In the genomic region with DNA sequence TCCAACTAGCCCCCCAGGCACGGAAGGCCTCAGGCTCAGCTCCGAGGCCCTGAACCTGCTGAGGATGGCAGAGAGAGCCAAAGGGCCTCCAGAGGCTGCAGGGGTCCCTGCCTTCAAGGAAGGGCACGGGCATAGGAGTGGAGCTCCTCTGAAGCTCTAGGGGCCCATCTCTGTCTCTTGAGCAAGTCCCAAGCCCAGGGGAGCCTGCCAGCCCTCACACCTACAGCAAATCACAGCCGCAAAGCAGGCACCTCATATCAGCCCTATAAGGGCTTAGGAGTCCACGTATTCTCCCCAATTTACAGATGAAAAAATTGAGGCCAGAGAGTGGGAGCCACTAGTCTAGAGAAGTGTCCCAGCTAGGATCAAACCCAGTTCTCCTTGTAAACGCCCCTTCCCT, we compare ENCODE assay signal across 25 cellular contexts. TPM values are rescaled to one million over a fixed set of nuclear protein-coding genes. Genes with fewer than 3 reads are reported as not detected.
A peak's percentile ranks its signal among the peaks of the same experiment; 100 is the strongest.
DNase-seq lines count a peak whose midpoint lies in the region; ATAC-seq and TF ChIP-seq lines count a peak whose summit lies in the region.
"Had no signal": no experiment of that assay in that cellular context is flagged by ENCODE, and none has a peak within 500 bp of the region (broad histone marks: within the 10 kb centered on the region; RNA-seq: fewer than 3 reads in every experiment).

No MANE protein-coding gene starts in this region.

- ATAC-seq in activated naive CD8-positive, alpha-beta T cell treated with anti-CD3 and anti-CD28 coated beads, Interleukin-2, amount 50 U/mL, for 24 hours = no peak
- no peak for ATAC-seq in activated CD8-positive, alpha-beta T cell treated with anti-CD3 and anti-CD28 coated beads, Interleukin-2, amount 10 ng/mL, durations not matched to agents 7 days and 5 days
- ATAC-seq in mucosa of descending colon (no peak), HG03460 (IDR thresholded peaks at IDR 0.05; ENCODE audit: unreplicated experiment) (no peak)
- ATAC-seq: activated CD8-positive, alpha-beta memory T cell treated with anti-CD3 and anti-CD28 coated beads, Interleukin-2, amount 10 ng/mL, durations not matched to agents 7 days and 5 days; HCT116; left lung; Panc1 had no signal

- no peaks in the 10 kb centered on the region for H3K27me3 ChIP-seq in Peyer's patch
- H3K27me3 ChIP-seq: BE2C, left lung, ovary, tibial nerve had no signal

- peaks cover 2% of the 10 kb centered on the region for H3K36me3 Mint-ChIP-seq in activated naive CD8-positive, alpha-beta T cell
- H3K36me3 Mint-ChIP-seq in activated naive CD8-positive, alpha-beta T cell treated with anti-CD3 and anti-CD28 coated beads, Interleukin-2, amount 50 U/mL, for 24 hours (ENCODE audit: low read depth) = peaks cover 52% of the 10 kb centered on the region
- H3K36me3 Mint-ChIP-seq in activated CD8-positive, alpha-beta T cell treated with anti-CD3 and anti-CD28 coated beads, Interleukin-2, amount 10 ng/mL, durations not matched to agents 7 days and 5 days (ENCODE audit: low read depth) = peaks cover 85% of the 10 kb centered on the region

- peak overlapping the region; percentile 41 for H3K27ac Mint-ChIP-seq in activated naive CD8-positive, alpha-beta T cell
- H3K27ac Mint-ChIP-seq in activated naive CD8-positive, alpha-beta T cell treated with anti-CD3 and anti-CD28 coated beads, Interleukin-2, amount 50 U/mL, for 24 hours = no peak overlapping the region
- H3K27ac Mint-ChIP-seq in activated CD8-positive, alpha-beta T cell treated with anti-CD3 and anti-CD28 coated beads, Interleukin-2, amount 10 ng/mL, durations not matched to agents 7 days and 5 days = peak overlapping the region; percentile 49

- H3K27ac ChIP-seq in Peyer's patch = no peak overlapping the region
- H3K27ac ChIP-seq: ovary, SJSA1, tibial nerve had no signal

- TF ChIP-seq CTCF in mucosa of descending colon (IDR thresholded peaks at IDR 0.05) (no peak), Peyer's patch (IDR thresholded peaks at IDR 0.05) (no peak)

- no peaks in the 10 kb centered on the region for H3K4me1 ChIP-seq in mucosa of descending colon (ENCODE audit: low read depth)
- H3K4me1 ChIP-seq in Peyer's patch = peaks cover 0 to 28% (median 4%) of the 10 kb centered on the region in 4 donors
- H3K4me1 ChIP-seq: BE2C, SJSA1 had no signal

- H3K36me3 ChIP-seq in mucosa of descending colon (ENCODE audit: low read depth) (no peaks in the 10 kb centered on the region), Peyer's patch (no peaks in the 10 kb centered on the region)
- H3K36me3 ChIP-seq: BE2C, left lung, ovary, SJSA1, tibial nerve had no signal

- H3K4me1 Mint-ChIP-seq in activated naive CD8-positive, alpha-beta T cell (ENCODE audit: low read depth) = peaks cover 77% of the 10 kb centered on the region
- H3K4me1 Mint-ChIP-seq in activated naive CD8-positive, alpha-beta T cell treated with anti-CD3 and anti-CD28 coated beads, Interleukin-2, amount 50 U/mL, for 24 hours = peaks cover 88% of the 10 kb centered on the region
- peaks cover 94% of the 10 kb centered on the region for H3K4me1 Mint-ChIP-seq in activated CD8-positive, alpha-beta T cell treated with anti-CD3 and anti-CD28 coated beads, Interleukin-2, amount 10 ng/mL, durations not matched to agents 7 days and 5 days (ENCODE audit: low read depth)

- intact Hi-C loops in mucosa of descending colon (cut with DNase I, micrococcal nuclease) = no loop called here

- no peaks in the 10 kb centered on the region for H3K9me3 Mint-ChIP-seq in activated naive CD8-positive, alpha-beta T cell (ENCODE audit: low read depth)
- H3K9me3 Mint-ChIP-seq in activated naive CD8-positive, alpha-beta T cell treated with anti-CD3 and anti-CD28 coated beads, Interleukin-2, amount 50 U/mL, for 24 hours = peaks cover 6% of the 10 kb centered on the region
- no peaks in the 10 kb centered on the region for H3K9me3 Mint-ChIP-seq in activated CD8-positive, alpha-beta T cell treated with anti-CD3 and anti-CD28 coated beads, Interleukin-2, amount 10 ng/mL, durations not matched to agents 7 days and 5 days (ENCODE audit: insufficient read depth)

- H3K27me3 Mint-ChIP-seq in activated naive CD8-positive, alpha-beta T cell = no peaks in the 10 kb centered on the region
- H3K27me3 Mint-ChIP-seq in activated naive CD8-positive, alpha-beta T cell treated with anti-CD3 and anti-CD28 coated beads, Interleukin-2, amount 50 U/mL, for 24 hours = peaks cover 2% of the 10 kb centered on the region
- H3K27me3 Mint-ChIP-seq in activated CD8-positive, alpha-beta T cell treated with anti-CD3 and anti-CD28 coated beads, Interleukin-2, amount 10 ng/mL, durations not matched to agents 7 days and 5 days (ENCODE audit: low read depth) = no peaks in the 10 kb centered on the region
- H3K27me3 Mint-ChIP-seq: activated CD8-positive, alpha-beta memory T cell treated with anti-CD3 and anti-CD28 coated beads, Interleukin-2, amount 10 ng/mL, durations not matched to agents 7 days and 5 days had no signal

- H3K4me3 ChIP-seq in mucosa of descending colon (no peak overlapping the region), Peyer's patch (no peak overlapping the region)
- H3K4me3 ChIP-seq: left lung, ovary, SJSA1, skin epidermis, tibial nerve had no signal

- POLR2A ChIA-PET in activated CD8-positive, alpha-beta T cell treated with anti-CD3 and anti-CD28 coated beads, Interleukin-2, amount 10 ng/mL, durations not matched to agents 7 days and 5 days (lab: Charles Lee) = no interaction called here

- H3K9me3 ChIP-seq in mucosa of descending colon (no peaks in the 10 kb centered on the region), Peyer's patch (no peaks in the 10 kb centered on the region)
- H3K9me3 ChIP-seq: BE2C, left lung, ovary, SJSA1, tibial nerve had no signal

- no peak for TF ChIP-seq POLR2A in Peyer's patch (IDR thresholded peaks at IDR 0.05)

- no peak for DNase-seq in activated naive CD8-positive, alpha-beta T cell treated with anti-CD3 and anti-CD28 coated beads, Interleukin-2, amount 50 U/mL, for 24 hours
- no peak for DNase-seq in activated CD8-positive, alpha-beta T cell treated with anti-CD3 and anti-CD28 coated beads, Interleukin-2, amount 10 ng/mL, durations not matched to agents 7 days and 5 days
- DNase-seq in mucosa of descending colon (peak in 2 of 3 donors; percentile 13 to 17), Peyer's patch (no peak), putamen (ENCODE audit: low spot score) (no peak)
- DNase-seq: activated CD8-positive, alpha-beta memory T cell treated with anti-CD3 and anti-CD28 coated beads, Interleukin-2, amount 10 ng/mL, durations not matched to agents 7 days and 5 days; BE2C; cerebellar nuclear complex; DND-41; hypothalamus; mesendoderm; NCI-H1105; NCI-H187 treated with DMSO at 0.1 percent for 48 hours; NCI-H526 treated with DMSO at 0.1 percent for 48 hours; ovary; retina had no signal

- no peak overlapping the region for H3K4me3 Mint-ChIP-seq in activated naive CD8-positive, alpha-beta T cell
- H3K4me3 Mint-ChIP-seq in activated naive CD8-positive, alpha-beta T cell treated with anti-CD3 and anti-CD28 coated beads, Interleukin-2, amount 50 U/mL, for 24 hours = no peak overlapping the region
- H3K4me3 Mint-ChIP-seq in activated CD8-positive, alpha-beta T cell treated with anti-CD3 and anti-CD28 coated beads, Interleukin-2, amount 10 ng/mL, durations not matched to agents 7 days and 5 days = no peak overlapping the region
- H3K4me3 Mint-ChIP-seq: activated CD8-positive, alpha-beta memory T cell treated with anti-CD3 and anti-CD28 coated beads, Interleukin-2, amount 10 ng/mL, durations not matched to agents 7 days and 5 days had no signal

- CTCF ChIA-PET in activated CD8-positive, alpha-beta T cell treated with anti-CD3 and anti-CD28 coated beads, Interleukin-2, amount 10 ng/mL, durations not matched to agents 7 days and 5 days (lab: Charles Lee) = no interaction called here

RNA-seq across cellular contexts. Expression of a gene that starts 14.2 kb away (rescaled TPM):
- 100 to 1,000 TPM; 208 to 212 TPM for total RNA-seq in activated CD8-positive, alpha-beta T cell treated with anti-CD3 and anti-CD28 coated beads, Interleukin-2, amount 10 ng/mL, durations not matched to agents 7 days and 5 days
- total RNA-seq in mucosa of descending colon (1 to 10 TPM; 4.4 to 8.2 (median 6.3) TPM), Peyer's patch (10 to 100 TPM in 3 of 4 donors, 1 to 10 TPM in 1; 6.3 to 40.4 (median 19.5) TPM)
- total RNA-seq: HT1080, SJSA1 had no signal

Comparison
In these comparisons a context has a peak if more than half of its experiments do, and no peak if none do; other contexts are left out.
1. DNase-seq: peak in mucosa of descending colon (2 of 3); none in activated naive CD8-positive, alpha-beta T cell treated with anti-CD3 and anti-CD28 coated beads, Interleukin-2, amount 50 U/mL, for 24 hours (single experiment), activated CD8-positive, alpha-beta T cell treated with anti-CD3 and anti-CD28 coated beads, Interleukin-2, amount 10 ng/mL, durations not matched to agents 7 days and 5 days (single experiment), Peyer's patch (0 of 3) and putamen (single experiment).
2. RNA of a gene that starts 14.2 kb away (total RNA-seq): 208 to 212 TPM in activated CD8-positive, alpha-beta T cell treated with anti-CD3 and anti-CD28 coated beads, Interleukin-2, amount 10 ng/mL, durations not matched to agents 7 days and 5 days; 6.3 to 40.4 TPM in Peyer's patch and 4.4 to 8.2 TPM in mucosa of descending colon; every median in the first group is over 4 times any median in the second.